In the genomic region with DNA sequence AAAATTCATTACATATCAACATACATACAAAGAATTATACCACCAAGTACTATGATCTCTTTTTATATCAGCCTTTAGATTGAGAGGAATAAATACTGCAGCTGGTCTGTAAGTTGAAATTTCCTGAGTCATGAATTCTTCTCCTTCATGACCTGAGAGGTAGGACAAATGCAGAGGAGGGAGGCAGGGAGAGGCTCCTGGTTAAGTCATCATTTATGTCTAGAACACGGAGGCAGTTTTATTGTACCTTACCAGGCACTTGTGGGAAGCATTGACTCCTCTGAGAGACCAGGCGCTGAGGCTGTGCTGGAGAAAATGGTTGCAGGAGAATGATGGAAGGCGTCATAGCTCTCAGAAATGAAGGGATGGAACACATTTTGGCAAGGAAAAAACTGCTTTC, we compare ENCODE assay signal across 17 cellular contexts.
"Had no signal": no experiment of that assay in that cellular context is flagged by ENCODE, and none has a peak within 500 bp of the region (broad histone marks: within the 10 kb centered on the region; RNA-seq: fewer than 3 reads in every experiment).

No MANE protein-coding gene starts in this region.

- ATAC-seq: left lobe of liver; natural killer cell treated with Interleukin-12 subunit alpha and Interleukin-12 subunit beta and Interleukin-15 and Interleukin-18, amount 100 ng/mL, for 72 hours; pancreas; right cardiac atrium had no signal

- DNase-seq: effector CD4-positive, alpha-beta T cell; endodermal cell; foreskin melanocyte; hippocampal formation; occipital lobe; pancreas; right cardiac atrium; stimulated activated CD4-positive, alpha-beta T cell treated with anti-CD3 and anti-CD28 coated beads, Interleukin-2, amount 100 ng/mL, for 48 hours; stimulated activated naive CD4-positive, alpha-beta T cell treated with Interleukin-2 at 50 U/mL for 16 hours; trophoblast cell; uterus had no signal

- H3K27me3 ChIP-seq: uterus had no signal

- H3K9me3 ChIP-seq: pancreas, uterus had no signal

- FAIRE-seq: endothelial cell of umbilical vein, pancreas had no signal

- H3K27ac ChIP-seq: coronary artery, pancreas, uterus had no signal

- H3K4me3 ChIP-seq: coronary artery, pancreas, smooth muscle cell, uterus had no signal

- H3K4me1 Mint-ChIP-seq: endodermal cell had no signal

- H3K4me1 ChIP-seq: pancreas, uterus had no signal

- H3K27ac Mint-ChIP-seq: endodermal cell; natural killer cell treated with Interleukin-12 subunit alpha and Interleukin-12 subunit beta and Interleukin-15 and Interleukin-18, amount 100 ng/mL, for 72 hours; progenitor cell of endocrine pancreas had no signal

- H3K4me2 ChIP-seq: smooth muscle cell had no signal

- H3K4me3 Mint-ChIP-seq: endodermal cell; natural killer cell treated with Interleukin-12 subunit alpha and Interleukin-12 subunit beta and Interleukin-15 and Interleukin-18, amount 100 ng/mL, for 72 hours had no signal

- H3K36me3 ChIP-seq: pancreas, uterus had no signal

- H3K36me3 Mint-ChIP-seq: natural killer cell treated with Interleukin-12 subunit alpha and Interleukin-12 subunit beta and Interleukin-15 and Interleukin-18, amount 100 ng/mL, for 72 hours had no signal

- H3K9me3 Mint-ChIP-seq: natural killer cell treated with Interleukin-12 subunit alpha and Interleukin-12 subunit beta and Interleukin-15 and Interleukin-18, amount 100 ng/mL, for 72 hours had no signal
